In the genomic region with DNA sequence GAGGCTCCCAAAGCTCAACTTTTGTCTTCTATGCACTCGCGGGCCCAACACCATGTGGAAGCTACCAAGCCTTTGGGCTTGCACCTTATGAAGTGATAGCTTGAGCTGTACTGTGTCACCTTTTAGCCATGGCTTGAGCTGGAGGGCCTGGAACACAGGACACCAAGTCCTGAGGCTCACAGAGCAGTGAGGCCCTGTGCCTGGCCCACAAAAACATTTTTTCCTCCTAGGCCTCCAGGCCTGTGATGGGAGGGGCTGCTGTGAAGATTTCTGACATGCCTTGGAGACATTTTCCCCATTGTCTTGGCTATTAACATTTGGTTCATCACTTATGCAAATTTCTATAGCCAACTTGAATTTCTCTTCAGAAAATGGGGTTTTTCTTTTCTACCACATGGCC, we compare ENCODE assay signal across 22 cellular contexts.
"Had no signal": no experiment of that assay in that cellular context is flagged by ENCODE, and none has a peak within 500 bp of the region (broad histone marks: within the 10 kb centered on the region; RNA-seq: fewer than 3 reads in every experiment).

No MANE protein-coding gene starts in this region.

- H3K27me3 ChIP-seq: esophagus squamous epithelium, gastrocnemius medialis, heart right ventricle, left lung had no signal

- H3K27me3 Mint-ChIP-seq: memory B cell, naive B cell had no signal

- H3K27ac ChIP-seq: coronary artery, dorsolateral prefrontal cortex, esophagus squamous epithelium, gastrocnemius medialis, heart right ventricle, left lung, lower lobe of right lung had no signal

- H3K27ac Mint-ChIP-seq: memory B cell, mesothelial cell of epicardium, naive B cell, natural killer cell had no signal

- H3K4me3 ChIP-seq: coronary artery, dorsolateral prefrontal cortex, esophagus squamous epithelium, gastrocnemius medialis, heart right ventricle, left lung, lower lobe of right lung, mucosa of descending colon had no signal

- H3K36me3 ChIP-seq: esophagus squamous epithelium, gastrocnemius medialis, heart right ventricle, left lung, lower lobe of right lung had no signal

- H3K4me1 Mint-ChIP-seq: memory B cell, mesothelial cell of epicardium, naive B cell, natural killer cell had no signal

- DNase-seq: dermis blood vessel endothelial cell; dorsolateral prefrontal cortex; effector CD4-positive, alpha-beta T cell; effector memory CD4-positive, alpha-beta T cell; esophagus squamous epithelium; foreskin fibroblast; foreskin melanocyte; gastrocnemius medialis; glutamatergic neuron; head of caudate nucleus; heart right ventricle; hippocampal formation; left cardiac atrium; left lung; left ventricle myocardium superior; lower lobe of right lung; mucosa of descending colon; naive B cell; natural killer cell had no signal

- H3K9me3 ChIP-seq: gastrocnemius medialis had no signal

- H3K4me1 ChIP-seq: esophagus squamous epithelium, gastrocnemius medialis, heart right ventricle, left lung, lower lobe of right lung had no signal

- H3K4me3 Mint-ChIP-seq: memory B cell, mesothelial cell of epicardium, natural killer cell had no signal

- H3K36me3 Mint-ChIP-seq: memory B cell, natural killer cell had no signal

- ATAC-seq: gastrocnemius medialis, heart right ventricle, left cardiac atrium, left lung, left ventricle myocardium superior, lower lobe of right lung, mucosa of descending colon, natural killer cell had no signal
